Comparison of ENCODE assay signal across 1 cellular context in genomic region chr15:92077353-92078080, GRCh38.
TF ChIP-seq lines count a peak whose summit lies in the region.

No MANE protein-coding gene starts in this region.

TF ChIP-seq in SK-N-SH, 30 proteins besides CTCF, POLR2A, EP300 and RAD21 (continued from another document):
- TF ChIP-seq, protein P1, sequence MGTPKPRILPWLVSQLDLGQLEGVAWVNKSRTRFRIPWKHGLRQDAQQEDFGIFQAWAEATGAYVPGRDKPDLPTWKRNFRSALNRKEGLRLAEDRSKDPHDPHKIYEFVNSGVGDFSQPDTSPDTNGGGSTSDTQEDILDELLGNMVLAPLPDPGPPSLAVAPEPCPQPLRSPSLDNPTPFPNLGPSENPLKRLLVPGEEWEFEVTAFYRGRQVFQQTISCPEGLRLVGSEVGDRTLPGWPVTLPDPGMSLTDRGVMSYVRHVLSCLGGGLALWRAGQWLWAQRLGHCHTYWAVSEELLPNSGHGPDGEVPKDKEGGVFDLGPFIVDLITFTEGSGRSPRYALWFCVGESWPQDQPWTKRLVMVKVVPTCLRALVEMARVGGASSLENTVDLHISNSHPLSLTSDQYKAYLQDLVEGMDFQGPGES (IDR thresholded peaks at IDR 0.05; ENCODE audit: low read depth, low read length): no peak
- TF ChIP-seq TEAD4 (IDR thresholded peaks at IDR 0.05; ENCODE audit: borderline replicate concordance, insufficient read depth): no peak
- no peak for TF ChIP-seq RCOR1 (IDR thresholded peaks at IDR 0.05; ENCODE audit: low read length)
- TF ChIP-seq MAX (IDR thresholded peaks at IDR 0.05; ENCODE audit: low read depth): peak; percentile 70; the same call in 1 of the 2 replicates
- no peak for TF ChIP-seq ELF1 (IDR thresholded peaks at IDR 0.05)
- peak; percentile 95 for TF ChIP-seq SMC3 (IDR thresholded peaks at IDR 0.05; ENCODE audit: low read depth, low read length)
- no peak for TF ChIP-seq ZBTB33 (IDR thresholded peaks at IDR 0.05; ENCODE audit: borderline replicate concordance, low read depth)
- TF ChIP-seq MEF2A (IDR thresholded peaks at IDR 0.05; ENCODE audit: borderline replicate concordance, low read depth): no peak
- TF ChIP-seq TCF12 (IDR thresholded peaks at IDR 0.05): no peak
- TF ChIP-seq FOXJ3 (CRISPR knock-in tag; IDR thresholded peaks at IDR 0.05): no peak
- no peak for TF ChIP-seq NFIC (IDR thresholded peaks at IDR 0.05; ENCODE audit: borderline replicate concordance)
- TF ChIP-seq GABPA (IDR thresholded peaks at IDR 0.05; ENCODE audit: low read depth): no peak
- no peak for TF ChIP-seq CHD2 (IDR thresholded peaks at IDR 0.05; ENCODE audit: low read length, partially characterized antibody)
- TF ChIP-seq RFX5 (IDR thresholded peaks at IDR 0.05; ENCODE audit: low read length): no peak
- TF ChIP-seq EZH2phosphoT487 (IDR thresholded peaks at IDR 0.05; ENCODE audit: borderline replicate concordance, low read depth): no peak
